In the genomic region with DNA sequence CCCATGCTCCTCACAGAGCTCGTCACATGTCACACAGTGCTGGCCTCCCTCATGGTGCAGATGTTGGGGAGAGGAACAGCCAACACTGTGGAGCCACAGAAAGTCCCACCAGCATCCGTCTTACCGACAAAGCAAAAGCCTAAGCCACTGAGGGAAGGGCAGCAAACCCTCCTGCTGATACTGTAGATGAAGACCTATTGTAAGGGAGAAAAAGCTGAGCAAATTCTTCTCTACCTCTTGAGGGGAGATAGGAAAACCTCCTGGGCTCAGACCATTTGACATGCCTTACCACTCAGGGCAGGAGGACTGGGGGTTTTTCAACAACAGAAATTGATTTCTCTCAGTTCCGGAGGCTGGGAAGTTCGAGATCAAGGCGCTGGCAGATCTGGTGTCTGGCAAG, we compare ENCODE assay signal across 17 cellular contexts.
"Had no signal": no experiment of that assay in that cellular context is flagged by ENCODE, and none has a peak within 500 bp of the region (broad histone marks: within the 10 kb centered on the region; RNA-seq: fewer than 3 reads in every experiment).

No MANE protein-coding gene starts in this region.

- DNase-seq: activated CD4-positive, alpha-beta T cell treated with anti-CD3 and anti-CD28 coated beads, Interleukin-2, amount 50 U/mL, for 1 hour; activated CD4-positive, CD25-positive, alpha-beta regulatory T cell treated with anti-CD3 and anti-CD28 coated beads, Interleukin-2, amount 50 U/mL, for 72 hours; activated CD8-positive, alpha-beta T cell treated with anti-CD3 and anti-CD28 coated beads, Interleukin-2, amount 10 ng/mL, durations not matched to agents 7 days and 5 days; activated gamma-delta T cell treated with Interleukin-2 at 50 U/mL for 16 hours; activated T-cell treated with anti-CD3 and anti-CD28 coated beads, Interleukin-2, amount 50 U/mL, for 1 hour; aorta; brain microvascular endothelial cell; central memory CD4-positive, alpha-beta T cell; dermis blood vessel endothelial cell; effector memory CD4-positive, alpha-beta T cell; foreskin melanocyte; stimulated activated naive CD8-positive, alpha-beta T cell treated with anti-CD3 and anti-CD28 coated beads, Interleukin-15, amount 100 ng/mL, for 72 hours; tibial artery had no signal

- H3K27ac Mint-ChIP-seq: activated CD8-positive, alpha-beta T cell treated with anti-CD3 and anti-CD28 coated beads, Interleukin-2, amount 10 ng/mL, durations not matched to agents 7 days and 5 days; activated naive CD4-positive, alpha-beta T cell treated with anti-CD3 and anti-CD28 coated beads, Interleukin-2, amount 50 U/mL, for 24 hours; stimulated activated effector memory CD8-positive, alpha-beta T cell treated with anti-CD3 and anti-CD28 coated beads, Interleukin-12 subunit alpha, Interleukin-12 subunit beta, amount 100 ng/mL, for 72 hours; stimulated activated naive CD8-positive, alpha-beta T cell treated with anti-CD3 and anti-CD28 coated beads, Interleukin-15, amount 100 ng/mL, for 72 hours had no signal

- H3K9me3 ChIP-seq: tibial artery had no signal

- H3K9me3 Mint-ChIP-seq: activated naive CD4-positive, alpha-beta T cell treated with anti-CD3 and anti-CD28 coated beads, Interleukin-2, amount 50 U/mL, for 24 hours; stimulated activated effector memory CD8-positive, alpha-beta T cell treated with anti-CD3 and anti-CD28 coated beads, Interleukin-12 subunit alpha, Interleukin-12 subunit beta, amount 100 ng/mL, for 72 hours; stimulated activated naive CD8-positive, alpha-beta T cell treated with anti-CD3 and anti-CD28 coated beads, Interleukin-15, amount 100 ng/mL, for 72 hours had no signal

- H3K4me1 Mint-ChIP-seq: activated naive CD4-positive, alpha-beta T cell treated with anti-CD3 and anti-CD28 coated beads, Interleukin-2, amount 50 U/mL, for 24 hours; stimulated activated effector memory CD8-positive, alpha-beta T cell treated with anti-CD3 and anti-CD28 coated beads, Interleukin-12 subunit alpha, Interleukin-12 subunit beta, amount 100 ng/mL, for 72 hours; stimulated activated naive CD8-positive, alpha-beta T cell treated with anti-CD3 and anti-CD28 coated beads, Interleukin-15, amount 100 ng/mL, for 72 hours had no signal

- H3K27me3 ChIP-seq: brain microvascular endothelial cell, tibial artery had no signal

- H3K36me3 Mint-ChIP-seq: activated naive CD4-positive, alpha-beta T cell treated with anti-CD3 and anti-CD28 coated beads, Interleukin-2, amount 50 U/mL, for 24 hours; stimulated activated effector memory CD8-positive, alpha-beta T cell treated with anti-CD3 and anti-CD28 coated beads, Interleukin-12 subunit alpha, Interleukin-12 subunit beta, amount 100 ng/mL, for 72 hours had no signal

- H3K27ac ChIP-seq: brain microvascular endothelial cell, VCaP had no signal

- H3K4me3 Mint-ChIP-seq: activated CD8-positive, alpha-beta T cell treated with anti-CD3 and anti-CD28 coated beads, Interleukin-2, amount 10 ng/mL, durations not matched to agents 7 days and 5 days; activated naive CD4-positive, alpha-beta T cell treated with anti-CD3 and anti-CD28 coated beads, Interleukin-2, amount 50 U/mL, for 24 hours; stimulated activated effector memory CD8-positive, alpha-beta T cell treated with anti-CD3 and anti-CD28 coated beads, Interleukin-12 subunit alpha, Interleukin-12 subunit beta, amount 100 ng/mL, for 72 hours; stimulated activated naive CD8-positive, alpha-beta T cell treated with anti-CD3 and anti-CD28 coated beads, Interleukin-15, amount 100 ng/mL, for 72 hours had no signal

- ATAC-seq: activated CD8-positive, alpha-beta T cell treated with anti-CD3 and anti-CD28 coated beads, Interleukin-2, amount 10 ng/mL, durations not matched to agents 7 days and 5 days; esophagus mucosa; stimulated activated effector memory CD8-positive, alpha-beta T cell treated with anti-CD3 and anti-CD28 coated beads, Interleukin-12 subunit alpha, Interleukin-12 subunit beta, amount 100 ng/mL, for 72 hours; stimulated activated naive CD8-positive, alpha-beta T cell treated with anti-CD3 and anti-CD28 coated beads, Interleukin-15, amount 100 ng/mL, for 72 hours had no signal

- H3K36me3 ChIP-seq: brain microvascular endothelial cell, tibial artery had no signal

- H3K27me3 Mint-ChIP-seq: activated naive CD4-positive, alpha-beta T cell treated with anti-CD3 and anti-CD28 coated beads, Interleukin-2, amount 50 U/mL, for 24 hours; stimulated activated naive CD8-positive, alpha-beta T cell treated with anti-CD3 and anti-CD28 coated beads, Interleukin-15, amount 100 ng/mL, for 72 hours had no signal
